In the genomic region with DNA sequence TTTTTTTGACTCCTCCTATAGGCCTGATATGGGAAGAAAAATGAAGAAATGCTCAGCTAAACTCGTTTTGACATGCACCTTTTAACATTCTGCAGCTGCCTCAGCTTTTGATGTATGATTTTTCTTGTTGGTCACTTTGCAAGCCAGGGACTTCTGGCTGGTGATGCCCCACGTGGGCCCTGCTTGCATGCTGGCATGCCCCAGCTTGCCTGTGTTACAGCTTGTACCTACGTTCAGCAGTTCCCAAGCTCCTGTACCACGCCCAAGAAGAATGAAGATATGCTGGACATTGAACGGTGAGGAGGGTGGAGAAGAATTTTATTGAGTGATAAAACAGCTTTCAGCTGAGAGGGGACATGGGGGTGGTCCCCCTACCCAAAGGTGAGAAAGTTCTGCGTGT, we compare ENCODE assay signal across 26 cellular contexts.
DNase-seq lines count a peak whose midpoint lies in the region; ATAC-seq, FAIRE-seq and TF ChIP-seq lines count a peak whose summit lies in the region.
"Had no signal": no experiment of that assay in that cellular context is flagged by ENCODE, and none has a peak within 500 bp of the region (broad histone marks: within the 10 kb centered on the region; RNA-seq: fewer than 3 reads in every experiment).

No MANE protein-coding gene starts in this region.

- peak overlapping the region; percentile 64 for H3K4me3 Mint-ChIP-seq in type B pancreatic cell
- no peak overlapping the region for H3K4me3 Mint-ChIP-seq in osteocyte (ENCODE audit: unreplicated experiment)
- no peak overlapping the region for H3K4me3 Mint-ChIP-seq in CD4-positive, alpha-beta T cell
- H3K4me3 Mint-ChIP-seq: CD4-positive, CD25-positive, alpha-beta regulatory T cell had no signal

- H3K9me3 ChIP-seq in colonic mucosa = no peaks in the 10 kb centered on the region
- no peaks in the 10 kb centered on the region for H3K9me3 ChIP-seq in keratinocyte (ENCODE audit: control insufficient read depth, low read depth, low read length)
- H3K9me3 ChIP-seq in CD4-positive, alpha-beta T cell (ENCODE audit: control insufficient read depth, low read length) = no peaks in the 10 kb centered on the region
- H3K9me3 ChIP-seq: BLaER1, SJCRH30 had no signal

- peak; percentile 76 for FAIRE-seq in keratinocyte (lab: Jason Lieb, UNC)
- FAIRE-seq: A204.1, GM18507, H54, RCC 7860 had no signal

- dilution Hi-C loops in keratinocyte (cut with MboI; ENCODE audit: extremely low pct_ligation_motif_present, low sequenced_read_pairs) = no loop called here

- H3K4me1 Mint-ChIP-seq in type B pancreatic cell (ENCODE audit: unreplicated experiment) (peaks cover 15% of the 10 kb centered on the region), osteocyte (ENCODE audit: unreplicated experiment) (no peaks in the 10 kb centered on the region)
- no peaks in the 10 kb centered on the region for H3K4me1 Mint-ChIP-seq in CD4-positive, alpha-beta T cell (ENCODE audit: low read depth)
- H3K4me1 Mint-ChIP-seq: CD4-positive, CD25-positive, alpha-beta regulatory T cell had no signal

- H3K79me2 ChIP-seq in keratinocyte (ENCODE audit: control insufficient read depth, insufficient read depth, low read length) = no peaks in the 10 kb centered on the region

- ATAC-seq in activated naive CD4-positive, alpha-beta T cell treated with anti-CD3 and anti-CD28 coated beads, Interleukin-2, amount 50 U/mL, for 72 hours = no peak
- no peak for ATAC-seq in CD4-positive, alpha-beta T cell (ENCODE audit: poor library complexity)
- ATAC-seq: Right ventricle myocardium inferior, SK-N-SH treated with all-trans-retinoic acid at 6 μM for 48 hours had no signal

- H3K36me3 Mint-ChIP-seq in type B pancreatic cell (no peaks in the 10 kb centered on the region), osteocyte (ENCODE audit: unreplicated experiment) (no peaks in the 10 kb centered on the region)
- no peaks in the 10 kb centered on the region for H3K36me3 Mint-ChIP-seq in activated naive CD4-positive, alpha-beta T cell treated with anti-CD3 and anti-CD28 coated beads, Interleukin-2, amount 50 U/mL, for 72 hours
- no peaks in the 10 kb centered on the region for H3K36me3 Mint-ChIP-seq in CD4-positive, alpha-beta T cell (ENCODE audit: low read depth)
- H3K36me3 Mint-ChIP-seq: CD4-positive, CD25-positive, alpha-beta regulatory T cell had no signal

- H3K4me3 ChIP-seq in colonic mucosa = no peak overlapping the region
- H3K4me3 ChIP-seq in keratinocyte (ENCODE audit: control insufficient read depth in 2 of 3, extremely low read depth in 1 of 3, insufficient read depth in 2 of 3, low read depth in 1 of 3, low read length in 3 of 3) = no peak overlapping the region
- H3K4me3 ChIP-seq: BLaER1, SJCRH30 had no signal

- DNase-seq in RWPE1 (ENCODE audit: low spot score) (peak; percentile 48), colonic mucosa (peak; percentile 49), keratinocyte (ENCODE audit: low read depth, low spot score) (peak; percentile 71), type B pancreatic cell (ENCODE audit: extremely low spot score, unreplicated experiment) (no peak), osteocyte (ENCODE audit: extremely low spot score, unreplicated experiment) (no peak)
- DNase-seq in activated naive CD4-positive, alpha-beta T cell treated with anti-CD3 and anti-CD28 coated beads, Interleukin-2, amount 50 U/mL, for 72 hours (ENCODE audit: low spot score in 2 of 2) = no peak
- DNase-seq in CD4-positive, alpha-beta T cell = no peak
- DNase-seq: CD4-positive, CD25-positive, alpha-beta regulatory T cell; COR-L47; DMS53; Karpas-422; NCI-H1105; NCI-H1436 treated with DMSO at 0.1 percent for 48 hours; NCI-H187 treated with DMSO at 0.1 percent for 48 hours; NCI-H2107; NCI-H524; NCI-H774; SJCRH30 had no signal

- no peaks in the 10 kb centered on the region for H3K9me1 ChIP-seq in keratinocyte (ENCODE audit: control insufficient read depth, extremely low read depth, insufficient read depth, low read length)

- no peaks in the 10 kb centered on the region for H3K27me3 ChIP-seq in colonic mucosa
- no peaks in the 10 kb centered on the region for H3K27me3 ChIP-seq in keratinocyte (ENCODE audit: control insufficient read depth, extremely low read depth, insufficient read depth, low read length)
- H3K27me3 ChIP-seq in CD4-positive, alpha-beta T cell (ENCODE audit: control insufficient read depth, insufficient read depth, low read length) = no peaks in the 10 kb centered on the region
- H3K27me3 ChIP-seq: BLaER1, SJCRH30 had no signal

- TF ChIP-seq CTCF in RWPE1 (conservative IDR thresholded peaks at IDR 0.05; ENCODE audit: low read depth) (no peak), colonic mucosa (IDR thresholded peaks at IDR 0.05) (no peak), keratinocyte (optimal IDR thresholded peaks at IDR 0.05 in 1 of 3, IDR thresholded peaks at IDR 0.05 in 1 of 3, conservative IDR thresholded peaks at IDR 0.05 in 1 of 3; ENCODE audit: extremely low read depth in 1 of 3, insufficient read depth in 2 of 3, low read length in 3 of 3) (no peak), type B pancreatic cell (conservative IDR thresholded peaks at IDR 0.05) (no peak), osteocyte (IDR thresholded peaks at IDR 0.05) (no peak)
- TF ChIP-seq CTCF in CD4-positive, alpha-beta T cell (IDR thresholded peaks at IDR 0.05) = no peak

- H3K36me3 ChIP-seq in colonic mucosa (no peaks in the 10 kb centered on the region), keratinocyte (ENCODE audit: control insufficient read depth in 2 of 2, extremely low read depth in 1 of 2, insufficient read depth in 2 of 2, low read length in 2 of 2) (no peaks in the 10 kb centered on the region)
- H3K36me3 ChIP-seq: BLaER1, SJCRH30 had no signal

- POLR2A ChIA-PET in RWPE1 (lab: Yijun Ruan, JAX; ENCODE audit: low non-redundant PET) = no interaction called here
- POLR2A ChIA-PET in CD4-positive, alpha-beta T cell (lab: Charles Lee) = no interaction called here

- peaks cover 22% of the 10 kb centered on the region for H3K27me3 Mint-ChIP-seq in type B pancreatic cell
- peaks cover 7% of the 10 kb centered on the region for H3K27me3 Mint-ChIP-seq in osteocyte (ENCODE audit: unreplicated experiment)
- H3K27me3 Mint-ChIP-seq in CD4-positive, alpha-beta T cell = peaks cover 3% of the 10 kb centered on the region
- H3K27me3 Mint-ChIP-seq: CD4-positive, CD25-positive, alpha-beta regulatory T cell had no signal

- intact Hi-C loops in colonic mucosa (cut with DNase I) = loop anchor here (10.0 kb wide), 1 partner anchor 113 kb away; no protein-coding TSS in a partner anchor
- intact Hi-C loops in CD4-positive, alpha-beta T cell (cut with DNase I, micrococcal nuclease) = no loop called here

- peak overlapping the region; percentile 68 for H3K4me2 ChIP-seq in keratinocyte (ENCODE audit: control insufficient read depth, extremely low read depth, insufficient read depth, low read depth, low read length)
- H3K4me2 ChIP-seq: BLaER1 had no signal

- CTCF ChIA-PET in RWPE1 (lab: Yijun Ruan, JAX) = interaction anchor here (1.0 kb wide), 1 partner anchor 9 kb away, joined by 3 read pairs; no protein-coding TSS in a partner anchor
- CTCF ChIA-PET in CD4-positive, alpha-beta T cell (lab: Charles Lee) = no interaction called here

- H2AFZ ChIP-seq in keratinocyte (ENCODE audit: control insufficient read depth, low read length) = peak overlapping the region; percentile 32

- no peaks in the 10 kb centered on the region for H4K20me1 ChIP-seq in keratinocyte (ENCODE audit: control insufficient read depth, extremely low read depth, insufficient read depth, low read length)
- H4K20me1 ChIP-seq: BLaER1 had no signal

- H3K27ac ChIP-seq in RWPE1 = peak overlapping the region; percentile 62
- peak overlapping the region; percentile 65 for H3K27ac ChIP-seq in colonic mucosa
- peak overlapping the region; percentile 22 for H3K27ac ChIP-seq in keratinocyte (ENCODE audit: control insufficient read depth, insufficient read depth, low read length)
- H3K27ac ChIP-seq in CD4-positive, alpha-beta T cell (ENCODE audit: low read depth, low read length) = no peak overlapping the region
- H3K27ac ChIP-seq: BLaER1, HL-60, SJCRH30 had no signal

- peaks cover 7% of the 10 kb centered on the region for H3K4me1 ChIP-seq in colonic mucosa
- peaks cover 14% of the 10 kb centered on the region for H3K4me1 ChIP-seq in keratinocyte (ENCODE audit: control insufficient read depth, extremely low read depth, insufficient read depth, low read length)
- H3K4me1 ChIP-seq: SJCRH30 had no signal

- H3K27ac Mint-ChIP-seq in type B pancreatic cell = peak overlapping the region; percentile 91
- H3K27ac Mint-ChIP-seq in osteocyte (ENCODE audit: unreplicated experiment) = no peak overlapping the region
- no peak overlapping the region for H3K27ac Mint-ChIP-seq in activated naive CD4-positive, alpha-beta T cell treated with anti-CD3 and anti-CD28 coated beads, Interleukin-2, amount 50 U/mL, for 72 hours
- no peak overlapping the region for H3K27ac Mint-ChIP-seq in CD4-positive, alpha-beta T cell
- H3K27ac Mint-ChIP-seq: CD4-positive, CD25-positive, alpha-beta regulatory T cell had no signal

- H3K9me3 Mint-ChIP-seq in type B pancreatic cell = peaks cover 10% of the 10 kb centered on the region
- H3K9me3 Mint-ChIP-seq in osteocyte (ENCODE audit: unreplicated experiment) = no peaks in the 10 kb centered on the region
- peaks cover 0 to 4% of the 10 kb centered on the region in 2 donors for H3K9me3 Mint-ChIP-seq in activated naive CD4-positive, alpha-beta T cell treated with anti-CD3 and anti-CD28 coated beads, Interleukin-2, amount 50 U/mL, for 72 hours
- H3K9me3 Mint-ChIP-seq in CD4-positive, alpha-beta T cell = no peaks in the 10 kb centered on the region

- H3K9ac ChIP-seq in colonic mucosa (ENCODE audit: low read depth in 2 of 2, low read length in 2 of 2) = no peak overlapping the region
- H3K9ac ChIP-seq in keratinocyte (ENCODE audit: control insufficient read depth, extremely low read depth, insufficient read depth, low read length) = no peak overlapping the region
- H3K9ac ChIP-seq: BLaER1 had no signal

Comparison
In these comparisons a context has a peak if more than half of its experiments do, and no peak if none do; other contexts are left out.
1. DNase-seq: peak in RWPE1 (single experiment), colonic mucosa (single experiment) and keratinocyte (single experiment); none in type B pancreatic cell (single experiment), osteocyte (single experiment), activated naive CD4-positive, alpha-beta T cell treated with anti-CD3 and anti-CD28 coated beads, Interleukin-2, amount 50 U/mL, for 72 hours (0 of 2) and CD4-positive, alpha-beta T cell (0 of 10).